In genomic region chr2:53867773-53868172, GRCh38 we compare ENCODE assay signal across 23 cellular contexts.
"Had no signal": no experiment of that assay in that cellular context is flagged by ENCODE, and none has a peak within 500 bp of the region (broad histone marks: within the 10 kb centered on the region; RNA-seq: fewer than 3 reads in every experiment).

No MANE protein-coding gene starts in this region.

- H3K9me3 ChIP-seq: SJSA1 had no signal

- H3K27me3 ChIP-seq: SJSA1 had no signal

- H3K4me3 ChIP-seq: SJSA1, SK-N-MC had no signal

- H3K27ac ChIP-seq: HL-60, SJSA1, SK-N-MC had no signal

- DNase-seq: KBM-7, MM.1S, NCI-H1092 treated with DMSO at 0.1 percent for 48 hours, NCI-H1436, NCI-H187, NCI-H2029, NCI-H2081 treated with DMSO at 0.1 percent for 48 hours, NCI-H2171, NCI-H226, NCI-H446, NCI-H510A, NCI-H524 treated with DMSO at 0.1 percent for 48 hours, NCI-H69, NCI-H774, Right ventricle myocardium superior, RPMI8226, SIG-M5, SW 1271, T-cell had no signal

- ATAC-seq: T-cell had no signal

- FAIRE-seq: HTR-8/SVneo had no signal
